8 cellular contexts compared by ENCODE assay signal in genomic region chr4:78644744-78645330, GRCh38.
DNase-seq lines count a peak whose midpoint lies in the region; ATAC-seq, FAIRE-seq and TF ChIP-seq lines count a peak whose summit lies in the region.

No MANE protein-coding gene starts in this region.

- intact Hi-C loops in uterus (cut with DNase I; ENCODE audit: low total_unique reads), result no loop called here

- peak; percentile 98 for TF ChIP-seq CTCF in AG10803 (conservative IDR thresholded peaks at IDR 0.05; ENCODE audit: low read length)
- TF ChIP-seq CTCF in fibroblast of the aortic adventitia (IDR thresholded peaks at IDR 0.05; ENCODE audit: insufficient read depth, low read length), result peak; percentile 98
- TF ChIP-seq CTCF in uterus (IDR thresholded peaks at IDR 0.05), result peak; percentile 76 to 89 (median 85)

- no peak for TF ChIP-seq POLR2A in uterus (IDR thresholded peaks at IDR 0.05)

- peak overlapping the region; percentile 70 to 74 for H3K27ac ChIP-seq in uterus

- H3K27me3 ChIP-seq in uterus, result no peaks in the 10 kb centered on the region

- ATAC-seq in HG02938 (IDR thresholded peaks at IDR 0.05; ENCODE audit: unreplicated experiment), result peak; percentile 94

- FAIRE-seq in GM18507 (lab: Jason Lieb, UNC), result peak; percentile 79

- H3K4me3 ChIP-seq in AG10803 (ENCODE audit: low read length), result no peak overlapping the region
- no peak overlapping the region for H3K4me3 ChIP-seq in fibroblast of the aortic adventitia (ENCODE audit: low read depth, low read length)
- H3K4me3 ChIP-seq in uterus, result no peak overlapping the region

- no peaks in the 10 kb centered on the region for H3K36me3 ChIP-seq in uterus

- DNase-seq in AG10803 (ENCODE audit: low read depth) (peak; percentile 82), GM18507 (ENCODE audit: extremely low spot score, insufficient read length, low read depth) (no peak), NCI-H69 (lab: John Stamatoyannopoulos, UW) (peak; percentile 58), fibroblast of the aortic adventitia (ENCODE audit: low read depth) (peak; percentile 87), nucleus accumbens (lab: John Stamatoyannopoulos, UW) (peak in 30 of 56 donors; percentile 3 to 67 (median 18)), uterus (peak; percentile 47 to 59)
- DNase-seq in activated T-cell treated with anti-CD3 and anti-CD28 coated beads, Interleukin-2, amount 50 U/mL, for 1 hour, result peak; percentile 43

- H3K4me1 ChIP-seq in uterus, result no peaks in the 10 kb centered on the region

- no peaks in the 10 kb centered on the region for H3K9me3 ChIP-seq in uterus
